8 cellular contexts compared by ENCODE assay signal in genomic region chr9:129641751-129642585, GRCh38. TPM values are rescaled to one million over a fixed set of nuclear protein-coding genes. Genes with fewer than 3 reads are reported as not detected.
DNase-seq lines count a peak whose midpoint lies in the region; TF ChIP-seq lines count a peak whose summit lies in the region.

A gene with protein sequence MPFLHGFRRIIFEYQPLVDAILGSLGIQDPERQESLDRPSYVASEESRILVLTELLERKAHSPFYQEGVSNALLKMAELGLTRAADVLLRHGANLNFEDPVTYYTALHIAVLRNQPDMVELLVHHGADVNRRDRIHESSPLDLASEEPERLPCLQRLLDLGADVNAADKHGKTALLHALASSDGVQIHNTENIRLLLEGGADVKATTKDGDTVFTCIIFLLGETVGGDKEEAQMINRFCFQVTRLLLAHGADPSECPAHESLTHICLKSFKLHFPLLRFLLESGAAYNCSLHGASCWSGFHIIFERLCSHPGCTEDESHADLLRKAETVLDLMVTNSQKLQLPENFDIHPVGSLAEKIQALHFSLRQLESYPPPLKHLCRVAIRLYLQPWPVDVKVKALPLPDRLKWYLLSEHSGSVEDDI (minus strand): TSS chr9:129642151. CDS start chr9:129641999, 152 bp downstream.

- DNase-seq in GOT3 (lab: John Stamatoyannopoulos, UW) (peak; percentile 86), LNCaP clone FGC (ENCODE audit: low read depth) (peak; percentile 90), SHP77 treated with DMSO at 0.1 percent for 48 hours (lab: John Stamatoyannopoulos, UW) (peak; percentile 81), activated gamma-delta T cell (lab: John Stamatoyannopoulos, UW) (peak; percentile 92), foreskin fibroblast (peak; percentile 96 to 99), neural progenitor cell (ENCODE audit: low spot score) (peak; percentile 99), stromal cell of bone marrow (ENCODE audit: low read depth) (peak; percentile 94)

- peak within 1 kb of the TSS; percentile 94 for H3K4me3 ChIP-seq in LNCaP clone FGC (ENCODE audit: low read depth, low read length)
- H3K4me3 ChIP-seq in foreskin fibroblast (ENCODE audit: low read depth in 1 of 2, low read length in 2 of 2), result peak within 1 kb of the TSS; percentile 90 to 93
- H3K4me3 ChIP-seq in neural progenitor cell, result peak within 1 kb of the TSS; percentile 96

- no peaks in the 10 kb centered on the region for H3K27me3 ChIP-seq in neural progenitor cell

- H3K36me3 Mint-ChIP-seq in neural progenitor cell, result peaks cover 7% of the 10 kb centered on the region

- peaks cover 23% of the 10 kb centered on the region for H3F3A ChIP-seq in neural progenitor cell (ENCODE audit: low read depth)

- no peak within 1 kb of the TSS for H3K27ac ChIP-seq in neural progenitor cell

- peaks cover 15% of the 10 kb centered on the region for H3K4me1 Mint-ChIP-seq in neural progenitor cell

- peaks cover 2% of the 10 kb centered on the region; the same call in 1 of the 2 replicates for H3K36me3 ChIP-seq in ES-I3 (ENCODE audit: insufficient read depth, low read length)
- H3K36me3 ChIP-seq in neural progenitor cell, result no peaks in the 10 kb centered on the region

- peaks cover 6% of the 10 kb centered on the region for H3K27me3 Mint-ChIP-seq in neural progenitor cell (ENCODE audit: insufficient read depth, low read depth)

- peaks cover 22% of the 10 kb centered on the region for H3K79me2 ChIP-seq in neural progenitor cell (ENCODE audit: low read depth)

- H3K27ac Mint-ChIP-seq in neural progenitor cell, result peak within 1 kb of the TSS; percentile 94

- TF ChIP-seq CTCF in LNCaP clone FGC (IDR thresholded peaks at IDR 0.05; ENCODE audit: control insufficient read depth, extremely low read depth, insufficient read depth) (peak; percentile 86), foreskin fibroblast (IDR thresholded peaks at IDR 0.05; ENCODE audit: low read depth, low read length) (peak; percentile 90), neural progenitor cell (IDR thresholded peaks at IDR 0.05) (peak; percentile 96)

- no peaks in the 10 kb centered on the region for H3K9me3 ChIP-seq in ES-I3 (ENCODE audit: control insufficient read depth, insufficient read depth, low read length)
- H3K9me3 ChIP-seq in neural progenitor cell (ENCODE audit: low read depth), result no peaks in the 10 kb centered on the region

- H3K9ac ChIP-seq in ES-I3 (ENCODE audit: low read depth, low read length) (peak within 1 kb of the TSS; percentile 87), neural progenitor cell (peak within 1 kb of the TSS; percentile 98)

- H3K4me2 ChIP-seq in neural progenitor cell, result peak within 1 kb of the TSS; percentile 95

- peak within 1 kb of the TSS; percentile 94 for H2AFZ ChIP-seq in neural progenitor cell (replicated peaks)

- H3K9me3 Mint-ChIP-seq in neural progenitor cell, result no peaks in the 10 kb centered on the region

- peak within 1 kb of the TSS; percentile 85 for H3K4me3 Mint-ChIP-seq in neural progenitor cell

- no peaks in the 10 kb centered on the region for H3K4me1 ChIP-seq in ES-I3 (ENCODE audit: insufficient read depth, low read length)
- peaks cover 9% of the 10 kb centered on the region for H3K4me1 ChIP-seq in neural progenitor cell

- peaks cover 18% of the 10 kb centered on the region for H4K20me1 ChIP-seq in neural progenitor cell (ENCODE audit: low read depth)

RNA-seq across cellular contexts. Expression of the gene that starts here (rescaled TPM):
- 9.2 and 21.1 TPM in 2 replicates for total RNA-seq in neural progenitor cell (ENCODE audit: low replicate concordance)
